Comparison of ENCODE assay signal across 12 cellular contexts in the genomic region with DNA sequence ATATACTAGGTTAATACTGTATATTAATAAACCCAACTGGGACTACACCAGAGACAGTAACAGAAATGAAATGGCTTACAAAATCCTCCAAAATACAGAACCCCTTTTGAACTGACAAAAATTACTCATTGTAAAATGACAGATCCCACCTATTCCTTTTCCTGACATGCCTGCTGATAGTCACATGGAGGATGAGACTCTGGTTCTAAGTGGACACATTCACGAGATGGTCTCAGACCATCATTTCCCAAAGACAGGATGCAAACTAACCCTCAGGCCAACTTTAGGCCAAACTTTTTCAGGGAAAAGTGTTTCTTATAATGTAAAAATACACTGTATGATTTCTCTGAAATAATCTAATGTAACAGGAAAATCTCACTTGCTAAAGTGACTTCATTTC. TPM values are rescaled to one million over a fixed set of nuclear protein-coding genes. Genes with fewer than 3 reads are reported as not detected.
DNase-seq lines count a peak whose midpoint lies in the region; ATAC-seq, FAIRE-seq and TF ChIP-seq lines count a peak whose summit lies in the region.
"Had no signal": no experiment of that assay in that cellular context is flagged by ENCODE, and none has a peak within 500 bp of the region (broad histone marks: within the 10 kb centered on the region; RNA-seq: fewer than 3 reads in every experiment).

No MANE protein-coding gene starts in this region.

- TF ChIP-seq POLR2A in A549 (IDR thresholded peaks at IDR 0.05; ENCODE audit: low read length): no peak

- H3K4me2 ChIP-seq in A549 (no peak overlapping the region), OCI-LY7 (ENCODE audit: low read length) (peak overlapping the region; percentile 58; the same call in 1 of the 2 replicates), neural progenitor cell (no peak overlapping the region)
- peak overlapping the region in 9 of 11 experiments; percentile 71 to 92 (median 85); a peak in 13 of 22 replicates for H3K4me2 ChIP-seq in BLaER1 treated with 17β-estradiol and CSF1 and Interleukin-3, amounts not matched to agents 10 nM and 100 nM

- no peaks in the 10 kb centered on the region for H4K20me1 ChIP-seq in BLaER1 treated with 17β-estradiol and CSF1 and Interleukin-3, amounts not matched to agents 10 nM and 100 nM
- H4K20me1 ChIP-seq in OCI-LY7 (ENCODE audit: insufficient read depth, low read length) (0 out of 2 replicates have a peak, but pooled peaks cover 9% of the 10 kb centered on the region), neural progenitor cell (ENCODE audit: low read depth) (no peaks in the 10 kb centered on the region)

- CTCF ChIA-PET in A549 (lab: Yijun Ruan, JAX): no interaction called here
- CTCF ChIA-PET in OCI-LY7 (lab: Charles Lee; ENCODE audit: unreplicated experiment): interaction anchor here (2.1 kb wide), 1 partner anchor 25 kb away, joined by 5 read pairs; no protein-coding TSS in a partner anchor

- intact Hi-C loops in OCI-LY7 (cut with micrococcal nuclease; ENCODE audit: unreplicated experiment): loop anchor here (2.0 kb wide), 1 partner anchor 21 kb away; no protein-coding TSS in a partner anchor

- H3K27ac Mint-ChIP-seq in neural progenitor cell: no peak overlapping the region
- H3K27ac Mint-ChIP-seq: CD4-positive, CD25-positive, alpha-beta regulatory T cell had no signal

- no peak overlapping the region; a peak in 1 of 22 replicates for H3K9ac ChIP-seq in BLaER1 treated with 17β-estradiol and CSF1 and Interleukin-3, amounts not matched to agents 10 nM and 100 nM
- H3K9ac ChIP-seq in neural progenitor cell: no peak overlapping the region

- no TSS peak for BruUV-seq in OCI-LY7 (replicated peaks; lab: Mats Ljungman, UMichigan)

- TF ChIP-seq CTCF in A549 (IDR thresholded peaks at IDR 0.05) (no peak), OCI-LY7 (conservative IDR thresholded peaks at IDR 0.05; ENCODE audit: low read length) (no peak), lung (IDR thresholded peaks at IDR 0.05; ENCODE audit: control extremely low read depth, extremely low read depth) (no peak), neural progenitor cell (IDR thresholded peaks at IDR 0.05) (no peak)

- H3K79me2 ChIP-seq in OCI-LY7 (ENCODE audit: insufficient read depth, low read depth, low read length) (no peaks in the 10 kb centered on the region), neural progenitor cell (ENCODE audit: low read depth) (no peaks in the 10 kb centered on the region)

- H3K4me1 ChIP-seq in A549 (peaks cover 87% of the 10 kb centered on the region), OCI-LY7 (ENCODE audit: insufficient read depth, low read length, poor library complexity, severe bottlenecking) (peaks cover 47% of the 10 kb centered on the region), lung (ENCODE audit: control insufficient read depth in 2 of 2, insufficient read depth in 2 of 2, low read length in 2 of 2) (peaks cover 0 to 28% of the 10 kb centered on the region in 2 donors), neural progenitor cell (no peaks in the 10 kb centered on the region)
- peaks cover 56 to 78% (median 71%) of the 10 kb centered on the region in 10 experiments for H3K4me1 ChIP-seq in BLaER1 treated with 17β-estradiol and CSF1 and Interleukin-3, amounts not matched to agents 10 nM and 100 nM
- H3K4me1 ChIP-seq: BE2C had no signal

- H3K4me3 Mint-ChIP-seq in neural progenitor cell: no peak overlapping the region
- H3K4me3 Mint-ChIP-seq: CD4-positive, CD25-positive, alpha-beta regulatory T cell had no signal

- H3F3A ChIP-seq in neural progenitor cell (ENCODE audit: low read depth): no peaks in the 10 kb centered on the region

- H3K36me3 ChIP-seq in BLaER1 treated with 17β-estradiol and CSF1 and Interleukin-3, amounts not matched to agents 10 nM and 100 nM: peaks cover 33 to 81% (median 66%) of the 10 kb centered on the region in 11 experiments; a peak in 21 of 22 replicates
- H3K36me3 ChIP-seq in OCI-LY7 (ENCODE audit: insufficient read depth, low read length): peaks cover 70% of the 10 kb centered on the region
- peaks cover 6 to 9% of the 10 kb centered on the region in 2 donors for H3K36me3 ChIP-seq in lung (ENCODE audit: control insufficient read depth in 2 of 2, insufficient read depth in 2 of 2, low read length in 2 of 2)
- H3K36me3 ChIP-seq in neural progenitor cell: peaks cover 24% of the 10 kb centered on the region

- no peak for TF ChIP-seq RAD21 in A549 (conservative IDR thresholded peaks at IDR 0.05 in 1 of 2, IDR thresholded peaks at IDR 0.05 in 1 of 2)

- H3K27me3 Mint-ChIP-seq in neural progenitor cell (ENCODE audit: insufficient read depth, low read depth): no peaks in the 10 kb centered on the region
- H3K27me3 Mint-ChIP-seq: CD4-positive, CD25-positive, alpha-beta regulatory T cell had no signal

- no peak for FAIRE-seq in A549 (lab: Jason Lieb, UNC)

- TF ChIP-seq EP300 in A549 (IDR thresholded peaks at IDR 0.05): no peak

- H3K9me2 ChIP-seq in OCI-LY7 (ENCODE audit: insufficient read depth, low read length): no peaks in the 10 kb centered on the region

- H3K9me3 Mint-ChIP-seq in neural progenitor cell: no peaks in the 10 kb centered on the region
- H3K9me3 Mint-ChIP-seq: CD4-positive, CD25-positive, alpha-beta regulatory T cell had no signal

- DNase-seq in A549 (ENCODE audit: low read depth in 1 of 2, low spot score in 1 of 2) (no peak), OCI-LY7 (ENCODE audit: low spot score) (no peak), lung (ENCODE audit: low spot score) (peak; percentile 1), NCI-H1436 (lab: John Stamatoyannopoulos, UW) (no peak), neural progenitor cell (ENCODE audit: low spot score) (no peak)
- no peak for DNase-seq in stimulated activated CD4-positive, alpha-beta T cell treated with anti-CD3 and anti-CD28 coated beads, Interleukin-12 subunit alpha, Interleukin-12 subunit beta, amount 100 ng/mL, for 4 hours
- DNase-seq: BE2C; CD4-positive, CD25-positive, alpha-beta regulatory T cell; DMS53; GF-D8 had no signal

- H3K36me3 Mint-ChIP-seq in neural progenitor cell: peaks cover 27% of the 10 kb centered on the region

- H3K4me1 Mint-ChIP-seq in neural progenitor cell: no peaks in the 10 kb centered on the region

- H3K4me3 ChIP-seq in A549: no peak overlapping the region
- H3K4me3 ChIP-seq in BLaER1 treated with 17β-estradiol and CSF1 and Interleukin-3, amounts not matched to agents 10 nM and 100 nM: no peak overlapping the region
- no peak overlapping the region for H3K4me3 ChIP-seq in OCI-LY7 (ENCODE audit: low read depth, low read length, poor library complexity, severe bottlenecking)
- H3K4me3 ChIP-seq in lung: no peak overlapping the region
- no peak overlapping the region for H3K4me3 ChIP-seq in neural progenitor cell

- 95% methylated on average over 1 of the region's 1 CpG for WGBS in A549 (ENCODE audit: missing lambda C conversion rate)
- WGBS in lung, 2 donors: 97 to 100% methylated on average over 1 of the region's 1 CpG

- H2AFZ ChIP-seq in OCI-LY7 (ENCODE audit: low read length) (no peak overlapping the region), neural progenitor cell (replicated peaks) (no peak overlapping the region)

- POLR2A ChIA-PET in A549 (lab: Yijun Ruan, JAX): no interaction called here
- POLR2A ChIA-PET in OCI-LY7 (lab: Charles Lee): interaction anchor here (0.5 to 4.9 kb wide), 5 partner anchors 17 to 805 kb away, joined by 3 to 43 read pairs (median 3); a partner anchor contains a TSS

- no peaks in the 10 kb centered on the region for H3K9me3 ChIP-seq in A549
- no peaks in the 10 kb centered on the region for H3K9me3 ChIP-seq in BLaER1 treated with 17β-estradiol and CSF1 and Interleukin-3, amounts not matched to agents 10 nM and 100 nM (replicated peaks in 1 of 11)
- no peaks in the 10 kb centered on the region for H3K9me3 ChIP-seq in OCI-LY7 (ENCODE audit: low read length)
- H3K9me3 ChIP-seq in lung (ENCODE audit: control insufficient read depth in 2 of 2, insufficient read depth in 1 of 2, low read length in 1 of 2): no peaks in the 10 kb centered on the region
- no peaks in the 10 kb centered on the region for H3K9me3 ChIP-seq in neural progenitor cell (ENCODE audit: low read depth)
- H3K9me3 ChIP-seq: BE2C had no signal

- H3K27me3 ChIP-seq in BLaER1 treated with 17β-estradiol and CSF1 and Interleukin-3, amounts not matched to agents 10 nM and 100 nM: no peaks in the 10 kb centered on the region
- no peaks in the 10 kb centered on the region for H3K27me3 ChIP-seq in lung (ENCODE audit: control insufficient read depth, insufficient read depth)
- H3K27me3 ChIP-seq in neural progenitor cell: no peaks in the 10 kb centered on the region
- H3K27me3 ChIP-seq: BE2C had no signal

- ATAC-seq in A549 (no peak), lung (ENCODE audit: insufficient read depth, low FRiP score) (no peak)
- ATAC-seq: HCT116 had no signal

- H3K27ac ChIP-seq in A549 (peak overlapping the region; percentile 87 to 94), OCI-LY7 (ENCODE audit: low read depth, low read length, poor library complexity, severe bottlenecking) (no peak overlapping the region), lung (ENCODE audit: low read depth in 1 of 2, low read length in 1 of 2) (no peak overlapping the region), neural progenitor cell (no peak overlapping the region)
- H3K27ac ChIP-seq in BLaER1 treated with 17β-estradiol and CSF1 and Interleukin-3, amounts not matched to agents 10 nM and 100 nM: peak overlapping the region in 3 of 11 experiments; percentile 90 to 96 (median 91); a peak in 3 of 22 replicates

TF ChIP-seq in A549, 52 proteins besides CTCF, POLR2A, EP300 and RAD21 (continues in another document):
- no peak for TF ChIP-seq HOXB13 (CRISPR knock-in tag; IDR thresholded peaks at IDR 0.05; ENCODE audit: low read depth)
- TF ChIP-seq, protein P1, sequence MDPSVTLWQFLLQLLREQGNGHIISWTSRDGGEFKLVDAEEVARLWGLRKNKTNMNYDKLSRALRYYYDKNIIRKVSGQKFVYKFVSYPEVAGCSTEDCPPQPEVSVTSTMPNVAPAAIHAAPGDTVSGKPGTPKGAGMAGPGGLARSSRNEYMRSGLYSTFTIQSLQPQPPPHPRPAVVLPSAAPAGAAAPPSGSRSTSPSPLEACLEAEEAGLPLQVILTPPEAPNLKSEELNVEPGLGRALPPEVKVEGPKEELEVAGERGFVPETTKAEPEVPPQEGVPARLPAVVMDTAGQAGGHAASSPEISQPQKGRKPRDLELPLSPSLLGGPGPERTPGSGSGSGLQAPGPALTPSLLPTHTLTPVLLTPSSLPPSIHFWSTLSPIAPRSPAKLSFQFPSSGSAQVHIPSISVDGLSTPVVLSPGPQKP (IDR thresholded peaks at IDR 0.05; ENCODE audit: low read depth, low read length): no peak

RNA-seq across cellular contexts. Expression of a gene that starts 22.5 kb away (rescaled TPM):
- polyA plus RNA-seq in A549 (2011; rRNA removed) (55.9 and 78.3 TPM in 2 replicates), A549 (2017; fragmentation: RNase III; extraction: RNeasy Plus Mini Kit Qiagen cat#74134 plus additional on column Dnase treatment) (25.2 to 34.6 TPM (median 28.2 TPM) in 3 replicates), lung (10 to 100 TPM; 19.8 to 20.1 TPM)
- 23.3 and 24.0 TPM in 2 replicates for polyA plus RNA-seq in A549 (2012; cell fraction: cytosol; rRNA removed)
- polyA plus RNA-seq in A549 (2012; cell fraction: nucleus; rRNA removed): 9.6 and 16.8 TPM in 2 replicates
- 45.7 and 47.8 TPM in 2 replicates for polyA minus RNA-seq in A549 (2011; rRNA and poly(A)+ RNA removed)
- total RNA-seq in OCI-LY7 (2014; rRNA removed; shearing (Covaris generic)): 52.9 and 69.2 TPM in 2 replicates
- total RNA-seq in OCI-LY7 (2022) (46.2 and 50.5 TPM in 2 replicates), lung (10 to 100 TPM; 17.1 to 30.1 TPM), neural progenitor cell (ENCODE audit: low replicate concordance) (52.8 and 54.9 TPM in 2 replicates)

Comparison
In these comparisons a context has a peak if more than half of its experiments do, and no peak if none do; other contexts are left out.
1. H3K27ac ChIP-seq: peak in A549 (2 of 2); none in OCI-LY7 (single experiment), lung (0 of 2) and neural progenitor cell (single experiment).
2. H3K4me2 ChIP-seq: peak in BLaER1 treated with 17β-estradiol and CSF1 and Interleukin-3, amounts not matched to agents 10 nM and 100 nM (9 of 11) and OCI-LY7 (single experiment); none in A549 (single experiment) and neural progenitor cell (single experiment).